Comparison of ENCODE assay signal across 26 cellular contexts in genomic region chr10:52452600-52453493, GRCh38.
DNase-seq lines count a peak whose midpoint lies in the region; ATAC-seq, FAIRE-seq and TF ChIP-seq lines count a peak whose summit lies in the region.
"Had no signal": no experiment of that assay in that cellular context is flagged by ENCODE, and none has a peak within 500 bp of the region (broad histone marks: within the 10 kb centered on the region; RNA-seq: fewer than 3 reads in every experiment).

No MANE protein-coding gene starts in this region.

- intact Hi-C loops in left colon (cut with DNase I, micrococcal nuclease) = no loop called here

- no peak overlapping the region for H3K4me3 ChIP-seq in SJSA1
- H3K4me3 ChIP-seq: body of pancreas, colonic mucosa, heart right ventricle, left lung, mucosa of descending colon, prostate gland, testis had no signal

- H3K36me3 ChIP-seq in SJSA1 = no peaks in the 10 kb centered on the region
- H3K36me3 ChIP-seq: colonic mucosa, heart right ventricle, left lung, prostate gland had no signal

- TF ChIP-seq POLR2A in H54 (IDR thresholded peaks at IDR 0.05; ENCODE audit: low read depth, low read length) = peak; percentile 15; the same call in 1 of the 2 replicates

- FAIRE-seq in H54 (lab: Jason Lieb, UNC) = no peak

- no peaks in the 10 kb centered on the region for H3K27me3 ChIP-seq in SJSA1 (replicated peaks)
- H3K27me3 ChIP-seq: body of pancreas, colonic mucosa, heart right ventricle, left lung, testis had no signal

- DNase-seq in A172 (ENCODE audit: low spot score) (peak; percentile 52), H54 (ENCODE audit: insufficient read length, low spot score) (no peak), SJSA1 (ENCODE audit: low read depth in 1 of 2, low spot score in 2 of 2) (no peak), iPS-NIHi11 (ENCODE audit: low spot score) (peak; percentile 7), H4 (ENCODE audit: low spot score) (no peak), left colon (no peak)
- DNase-seq: activated B cell treated with CpG ODN at 0.5 μM for 24 hours; activated CD4-positive, alpha-beta T cell treated with anti-CD3 and anti-CD28 coated beads, Interleukin-2, amount 50 U/mL, for 48 hours; activated CD8-positive, alpha-beta memory T cell treated with anti-CD3 and anti-CD28 coated beads, Interleukin-2, amount 50 U/mL, for 48 hours; activated effector memory CD4-positive, alpha-beta T cell treated with Interleukin-2 at 50 U/mL for 16 hours; activated naive CD8-positive, alpha-beta T cell treated with anti-CD3 and anti-CD28 coated beads, Interleukin-2, amount 10 ng/mL, durations not matched to agents 7 days and 5 days; body of pancreas; colonic mucosa; heart right ventricle; Karpas-422; left lung; mucosa of descending colon; NCI-H1105; NCI-H524; RPMI8226; stimulated activated CD4-positive, alpha-beta T cell treated with anti-CD3 and anti-CD28 coated beads, Interleukin-2, amount 100 ng/mL, for 48 hours; stimulated activated naive CD4-positive, alpha-beta T cell; testis had no signal

- peaks cover 28% of the 10 kb centered on the region for H3K4me1 ChIP-seq in SJSA1 (replicated peaks)
- H3K4me1 ChIP-seq: body of pancreas, colonic mucosa, heart right ventricle, left lung, prostate gland, testis had no signal

- H3K27ac ChIP-seq in SJSA1 = peak overlapping the region; percentile 17; the same call in 1 of the 2 replicates
- H3K27ac ChIP-seq: body of pancreas, colonic mucosa, heart right ventricle, left lung, prostate gland, testis had no signal

- ATAC-seq in GM21390 (IDR thresholded peaks at IDR 0.05; ENCODE audit: unreplicated experiment) (no peak), HG02970 (IDR thresholded peaks at IDR 0.05; ENCODE audit: low FRiP score, unreplicated experiment) (no peak), left colon (no peak)
- ATAC-seq: body of pancreas, left lung, mucosa of descending colon had no signal

- no peaks in the 10 kb centered on the region for H3K9me3 ChIP-seq in SJSA1 (replicated peaks)
- H3K9me3 ChIP-seq: body of pancreas, colonic mucosa, heart right ventricle, left lung, mucosa of descending colon, prostate gland, testis had no signal

Comparison
In these comparisons a context has a peak if more than half of its experiments do, and no peak if none do; other contexts are left out.
1. DNase-seq: peak in A172 (single experiment) and iPS-NIHi11 (single experiment); none in H54 (single experiment), SJSA1 (0 of 2), H4 (single experiment) and left colon (0 of 2).